Comparison of ENCODE assay signal across 8 cellular contexts in genomic region chr1:37793773-37794371, GRCh38. TPM values are rescaled to one million over a fixed set of nuclear protein-coding genes. Genes with fewer than 3 reads are reported as not detected.
A peak's percentile ranks its signal among the peaks of the same experiment; 100 is the strongest.
DNase-seq lines count a peak whose midpoint lies in the region; ATAC-seq and TF ChIP-seq lines count a peak whose summit lies in the region.

TSS of gene MANEAL (plus strand) at chr1:37793847. CDS start at chr1:37794183, 336 bp downstream.

- H3K27me3 Mint-ChIP-seq in activated CD8-positive, alpha-beta T cell treated with anti-CD3 and anti-CD28 coated beads, Interleukin-2, amount 10 ng/mL, durations not matched to agents 7 days and 5 days (ENCODE audit: low read depth), result peaks cover 28% of the 10 kb centered on the region

- no peak for TF ChIP-seq CTCF in tibial artery (IDR thresholded peaks at IDR 0.05)

- no peak within 1 kb of the TSS for H3K27ac ChIP-seq in esophagus (ENCODE audit: low read depth in 2 of 2, low read length in 1 of 2)
- H3K27ac ChIP-seq in tibial artery, result no peak within 1 kb of the TSS

- DNase-seq in NCI-H748 (lab: John Stamatoyannopoulos, UW; ENCODE audit: unreplicated experiment) (peak; percentile 73), NCI-H748 treated with DMSO at 0.1 percent for 48 hours (lab: John Stamatoyannopoulos, UW) (no peak), NCI-H2196 (lab: John Stamatoyannopoulos, UW; ENCODE audit: unreplicated experiment) (peak; percentile 62), tibial artery (peak; percentile 23 to 68)
- DNase-seq in activated CD8-positive, alpha-beta T cell treated with anti-CD3 and anti-CD28 coated beads, Interleukin-2, amount 10 ng/mL, durations not matched to agents 7 days and 5 days, result peak; percentile 36

- H3K9me3 Mint-ChIP-seq in activated CD8-positive, alpha-beta T cell treated with anti-CD3 and anti-CD28 coated beads, Interleukin-2, amount 10 ng/mL, durations not matched to agents 7 days and 5 days (ENCODE audit: insufficient read depth), result no peaks in the 10 kb centered on the region

- H3K4me3 ChIP-seq in esophagus (ENCODE audit: low read depth in 1 of 2, low read length in 2 of 2), result peak within 1 kb of the TSS; percentile 55 to 66
- H3K4me3 ChIP-seq in mononuclear cell (ENCODE audit: low read length), result peak within 1 kb of the TSS; percentile 28
- H3K4me3 ChIP-seq in tibial artery, result peak within 1 kb of the TSS; percentile 55 to 67

- H3K4me1 ChIP-seq in esophagus (ENCODE audit: control insufficient read depth in 2 of 2, insufficient read depth in 2 of 2, low read length in 1 of 2), result peaks cover 10 to 14% of the 10 kb centered on the region in 2 donors
- peaks cover 5% of the 10 kb centered on the region for H3K4me1 ChIP-seq in mononuclear cell (ENCODE audit: insufficient read depth, low read length)
- H3K4me1 ChIP-seq in tibial artery, result peaks cover 0 to 25% (median 18%) of the 10 kb centered on the region in 4 donors

- intact Hi-C loops in tibial artery (cut with DNase I; ENCODE audit: low total_unique reads), result no loop called here

- peaks cover 23% of the 10 kb centered on the region for H3K4me1 Mint-ChIP-seq in activated CD8-positive, alpha-beta T cell treated with anti-CD3 and anti-CD28 coated beads, Interleukin-2, amount 10 ng/mL, durations not matched to agents 7 days and 5 days (ENCODE audit: low read depth)

- H3K36me3 Mint-ChIP-seq in activated CD8-positive, alpha-beta T cell treated with anti-CD3 and anti-CD28 coated beads, Interleukin-2, amount 10 ng/mL, durations not matched to agents 7 days and 5 days (ENCODE audit: low read depth), result no peaks in the 10 kb centered on the region

- WGBS in esophagus, 2 donors, result 0% methylated on average over 57 to 80 of the region's 82 CpGs

- no peak within 1 kb of the TSS for H3K27ac Mint-ChIP-seq in activated CD8-positive, alpha-beta T cell treated with anti-CD3 and anti-CD28 coated beads, Interleukin-2, amount 10 ng/mL, durations not matched to agents 7 days and 5 days

- CTCF ChIA-PET in activated CD8-positive, alpha-beta T cell treated with anti-CD3 and anti-CD28 coated beads, Interleukin-2, amount 10 ng/mL, durations not matched to agents 7 days and 5 days (lab: Charles Lee), result no interaction called here

- H3K36me3 ChIP-seq in esophagus (ENCODE audit: control insufficient read depth in 2 of 2, insufficient read depth in 2 of 2, low read length in 1 of 2) (no peaks in the 10 kb centered on the region), tibial artery (no peaks in the 10 kb centered on the region)

- peak; percentile 61 for ATAC-seq in HG02678 (IDR thresholded peaks at IDR 0.05; ENCODE audit: unreplicated experiment)
- ATAC-seq in activated CD8-positive, alpha-beta T cell treated with anti-CD3 and anti-CD28 coated beads, Interleukin-2, amount 10 ng/mL, durations not matched to agents 7 days and 5 days, result peak; percentile 86

- peaks cover 0 to under 1% of the 10 kb centered on the region in 2 donors for H3K27me3 ChIP-seq in esophagus (ENCODE audit: control insufficient read depth in 1 of 2, insufficient read depth in 2 of 2, low read length in 2 of 2)
- H3K27me3 ChIP-seq in mononuclear cell (ENCODE audit: insufficient read depth, low read length), result peaks cover 18% of the 10 kb centered on the region
- H3K27me3 ChIP-seq in tibial artery, result peaks cover 0 to 8% of the 10 kb centered on the region in 2 donors

- peak within 1 kb of the TSS; percentile 65 for H3K4me3 Mint-ChIP-seq in activated CD8-positive, alpha-beta T cell treated with anti-CD3 and anti-CD28 coated beads, Interleukin-2, amount 10 ng/mL, durations not matched to agents 7 days and 5 days

- POLR2A ChIA-PET in activated CD8-positive, alpha-beta T cell treated with anti-CD3 and anti-CD28 coated beads, Interleukin-2, amount 10 ng/mL, durations not matched to agents 7 days and 5 days (lab: Charles Lee), result no interaction called here

- no peaks in the 10 kb centered on the region for H3K9me3 ChIP-seq in esophagus (ENCODE audit: control insufficient read depth in 2 of 2, insufficient read depth in 1 of 2, low read depth in 1 of 2, low read length in 1 of 2)
- H3K9me3 ChIP-seq in mononuclear cell (ENCODE audit: low read depth, low read length), result no peaks in the 10 kb centered on the region
- H3K9me3 ChIP-seq in tibial artery, result no peaks in the 10 kb centered on the region

RNA-seq across cellular contexts. Expression of gene MANEAL, which starts in this region (rescaled TPM):
- total RNA-seq in activated CD8-positive, alpha-beta T cell treated with anti-CD3 and anti-CD28 coated beads, Interleukin-2, amount 10 ng/mL, durations not matched to agents 7 days and 5 days, result 1 to 10 TPM; 1.2 to 2.5 TPM
- polyA plus RNA-seq in esophagus, result 1 to 10 TPM; 3.1 to 3.4 TPM
- 0.42 TPM for total RNA-seq in mononuclear cell
